ENCODE assay signal across 9 cellular contexts in the genomic region with DNA sequence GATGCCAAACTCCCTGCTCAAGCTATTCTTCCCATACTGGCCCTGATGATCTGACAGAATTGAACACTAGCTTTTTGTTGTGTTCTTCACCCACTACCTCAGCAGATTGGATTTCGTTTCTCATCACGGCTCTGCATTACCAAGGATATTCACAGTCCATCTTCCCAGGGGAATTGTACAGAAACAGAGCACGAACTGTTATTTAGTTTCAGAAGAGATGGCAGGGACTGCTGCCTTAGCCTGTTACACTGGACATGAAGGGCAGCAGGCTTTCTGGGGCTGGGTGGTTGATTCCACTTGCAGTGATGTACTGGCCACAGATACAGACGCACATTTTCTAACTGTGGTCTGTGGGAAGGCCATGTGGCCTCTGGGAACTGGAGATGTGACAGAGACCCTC.
DNase-seq lines count a peak whose midpoint lies in the region; ATAC-seq, FAIRE-seq and TF ChIP-seq lines count a peak whose summit lies in the region.
"Had no signal": no experiment of that assay in that cellular context is flagged by ENCODE, and none has a peak within 500 bp of the region (broad histone marks: within the 10 kb centered on the region; RNA-seq: fewer than 3 reads in every experiment).

No MANE protein-coding gene starts in this region.

- TF ChIP-seq EP300 in GM12878 (IDR thresholded peaks at IDR 0.05; ENCODE audit: borderline replicate concordance in 1 of 2, control insufficient read depth in 1 of 2, low read depth in 2 of 2, low read length in 2 of 2) (0 out of 4 replicates have a peak, but pooled peaks of 1 of the 2 experiments have one; percentile 18), transverse colon (IDR thresholded peaks at IDR 0.05; ENCODE audit: low read depth) (no peak)

- SMC1A ChIA-PET in GM12878 (lab: Charles Lee; ENCODE audit: uncharacterized antibody, unreplicated experiment), result interaction anchor here (0.6 to 8.4 kb wide), 15 partner anchors 9 to 480 kb away, joined by 3 to 131 read pairs (median 6); no protein-coding TSS in a partner anchor

- intact Hi-C loops in heart left ventricle (cut with DNase I), result no loop called here
- intact Hi-C loops in cardiac septum (cut with DNase I), result no loop called here
- intact Hi-C loops in GM12878 (cut with micrococcal nuclease; ENCODE audit: unreplicated experiment), result no loop called here
- intact Hi-C loops in transverse colon (cut with DNase I; ENCODE audit: low total_unique reads), result no loop called here

- H3K9me3 ChIP-seq in heart left ventricle, result no peaks in the 10 kb centered on the region
- no peaks in the 10 kb centered on the region for H3K9me3 ChIP-seq in GM12878 (replicated peaks; ENCODE audit: control insufficient read depth, insufficient read depth, low read length)
- no peaks in the 10 kb centered on the region for H3K9me3 ChIP-seq in transverse colon

- no peak overlapping the region for H2AFZ ChIP-seq in GM12878 (ENCODE audit: control insufficient read depth, low read depth, low read length)

- no peak for TF ChIP-seq CTCF in heart left ventricle (IDR thresholded peaks at IDR 0.05)
- no peak for TF ChIP-seq CTCF in GM12878 (IDR thresholded peaks at IDR 0.05 in 2 of 3, conservative IDR thresholded peaks at IDR 0.05 in 1 of 3; ENCODE audit: control insufficient read depth in 2 of 3, extremely low read depth in 1 of 3, insufficient read depth in 1 of 3, low read depth in 3 of 3, low read length in 3 of 3)
- no peak for TF ChIP-seq CTCF in transverse colon (IDR thresholded peaks at IDR 0.05)

- H3K36me3 ChIP-seq in heart left ventricle (peaks cover 0 to 25% (median 6%) of the 10 kb centered on the region in 9 donors), GM12878 (ENCODE audit: control insufficient read depth in 2 of 2, insufficient read depth in 2 of 2, low read length in 1 of 2) (peaks cover 3 to 14% of the 10 kb centered on the region in 2 experiments; a peak in 3 of 4 replicates), transverse colon (no peaks in the 10 kb centered on the region)

- no peak for DNase-seq in heart left ventricle
- DNase-seq in cardiac septum (ENCODE audit: low spot score), result no peak
- DNase-seq in GM12878 (ENCODE audit: low read depth, low spot score), result no peak
- DNase-seq in midbrain (lab: John Stamatoyannopoulos, UW), result peak; percentile 35
- DNase-seq in transverse colon, result no peak
- DNase-seq in DMS 273 treated with DMSO at 0.1 percent for 48 hours (lab: John Stamatoyannopoulos, UW), result no peak
- DNase-seq in GDM1 (lab: John Stamatoyannopoulos, UW), result no peak
- no peak for DNase-seq in SIG-M5 treated with dmso at 0.1 percent for 504 hours (lab: John Stamatoyannopoulos, UW; ENCODE audit: unreplicated experiment)
- DNase-seq: NCI-H1930 had no signal

- peaks cover 27% of the 10 kb centered on the region for H3K79me2 ChIP-seq in GM12878 (ENCODE audit: control insufficient read depth, insufficient read depth, low read length)

- RAD21 ChIA-PET in GM12878 (lab: Charles Lee; ENCODE audit: unreplicated experiment), result interaction anchor here (0.8 to 8.3 kb wide), 13 partner anchors 11 to 468 kb away, joined by 3 to 124 read pairs (median 5); no protein-coding TSS in a partner anchor

- BruUV-seq in GM12878 (replicated peaks; lab: Mats Ljungman, UMichigan), result no TSS peak

- no peak for TF ChIP-seq RAD21 in GM12878 (IDR thresholded peaks at IDR 0.05; ENCODE audit: insufficient read depth, low read depth, low read length)

- POLR2A ChIA-PET in GM12878 (lab: Charles Lee), result interaction anchor here (0.6 to 5.3 kb wide), 11 partner anchors 7 to 480 kb away, joined by 3 to 39 read pairs (median 3); no protein-coding TSS in a partner anchor

- peak overlapping the region; percentile 81 for H3K4me2 ChIP-seq in GM12878 (ENCODE audit: control insufficient read depth, insufficient read depth)

- CTCF ChIA-PET in GM12878 (lab: Yijun Ruan, JAX), result interaction anchor here (1.0 to 15.6 kb wide), 8 partner anchors 7 to 205 kb away, joined by 4 to 407 read pairs (median 42); no protein-coding TSS in a partner anchor

- H3K27me3 ChIP-seq in heart left ventricle (no peaks in the 10 kb centered on the region), GM12878 (replicated peaks in 1 of 2; ENCODE audit: control insufficient read depth in 2 of 2, insufficient read depth in 2 of 2, low read length in 1 of 2) (no peaks in the 10 kb centered on the region), transverse colon (no peaks in the 10 kb centered on the region)

- H4K20me1 ChIP-seq in GM12878 (ENCODE audit: control insufficient read depth, insufficient read depth), result no peaks in the 10 kb centered on the region

- H3K4me3 ChIP-seq in heart left ventricle, result no peak overlapping the region
- peak overlapping the region; percentile 31; the same call in 1 of the 2 replicates for H3K4me3 ChIP-seq in GM12878
- no peak overlapping the region for H3K4me3 ChIP-seq in transverse colon

- H3K27ac ChIP-seq in heart left ventricle, result peak overlapping the region in 11 of 12 donors; percentile 47 to 93 (median 70)
- peak overlapping the region; percentile 94 for H3K27ac ChIP-seq in GM12878 (ENCODE audit: control insufficient read depth, insufficient read depth)
- peak overlapping the region; percentile 83 to 93 (median 88) for H3K27ac ChIP-seq in transverse colon

- H3K9ac ChIP-seq in GM12878 (ENCODE audit: control insufficient read depth, insufficient read depth, low read length), result peak overlapping the region; percentile 65

- H3K4me1 ChIP-seq in heart left ventricle (peaks cover 0 to 98% (median 76%) of the 10 kb centered on the region in 12 donors), GM12878 (ENCODE audit: control insufficient read depth, insufficient read depth, low read length) (peaks cover 93% of the 10 kb centered on the region), transverse colon (peaks cover 26 to 79% (median 43%) of the 10 kb centered on the region in 4 donors)

- 44 to 61% (median 56%) methylated on average over 4 of the region's 4 CpGs for WGBS in heart left ventricle, 4 donors
- 0% methylated on average over 4 of the region's 4 CpGs for WGBS in GM12878 (ENCODE audit: insufficient coverage, insufficient replicate concordance, low lambda C conversion rate, missing lambda C conversion rate)
- WGBS in transverse colon (ENCODE audit: low coverage in 1 of 2), 2 donors, result 64 to 67% methylated on average over 3 to 4 of the region's 4 CpGs

- no peak for ATAC-seq in heart left ventricle
- ATAC-seq in GM12878, result no peak

- no peak for FAIRE-seq in GM12878 (lab: Jason Lieb, UNC)

- TF ChIP-seq POLR2A in heart left ventricle (IDR thresholded peaks at IDR 0.05) (no peak), GM12878 (IDR thresholded peaks at IDR 0.05; ENCODE audit: low read depth, low read length) (no peak), transverse colon (IDR thresholded peaks at IDR 0.05) (no peak)

- in situ Hi-C loops in GM12878 (cut with MboI), result loop anchor here (5.0 kb wide), 1 partner anchor 467 kb away; no protein-coding TSS in a partner anchor
- in situ Hi-C loops in transverse colon (cut with MboI; ENCODE audit: low pct_ligation_motif_present in 1 of 4, low pct_unique_long_range_greater_than_20kb in 1 of 4, low sequenced_read_pairs in 3 of 4), result no loop called here

TF ChIP-seq in GM12878, 131 proteins besides CTCF, POLR2A, EP300 and RAD21:
- 0 out of 2 replicates have a peak, but pooled peaks have one; percentile 13 for TF ChIP-seq SMARCA5 (IDR thresholded peaks at IDR 0.05)
- peak; percentile 10 for TF ChIP-seq MEF2B (IDR thresholded peaks at IDR 0.05; ENCODE audit: partially characterized antibody, poor library complexity, severe bottlenecking)
- TF ChIP-seq RFX5 (IDR thresholded peaks at IDR 0.05; ENCODE audit: low read depth, low read length), result no peak
- peak; percentile 78; the same call in 1 of the 2 replicates for TF ChIP-seq POLR2AphosphoS5 (IDR thresholded peaks at IDR 0.05; ENCODE audit: low read length)
- TF ChIP-seq PAX5 (IDR thresholded peaks at IDR 0.05; ENCODE audit: borderline replicate concordance, low read depth, low read length), result peak; percentile 41; the same call in 1 of the 2 replicates
